8 cellular contexts compared by ENCODE assay signal in the genomic region with DNA sequence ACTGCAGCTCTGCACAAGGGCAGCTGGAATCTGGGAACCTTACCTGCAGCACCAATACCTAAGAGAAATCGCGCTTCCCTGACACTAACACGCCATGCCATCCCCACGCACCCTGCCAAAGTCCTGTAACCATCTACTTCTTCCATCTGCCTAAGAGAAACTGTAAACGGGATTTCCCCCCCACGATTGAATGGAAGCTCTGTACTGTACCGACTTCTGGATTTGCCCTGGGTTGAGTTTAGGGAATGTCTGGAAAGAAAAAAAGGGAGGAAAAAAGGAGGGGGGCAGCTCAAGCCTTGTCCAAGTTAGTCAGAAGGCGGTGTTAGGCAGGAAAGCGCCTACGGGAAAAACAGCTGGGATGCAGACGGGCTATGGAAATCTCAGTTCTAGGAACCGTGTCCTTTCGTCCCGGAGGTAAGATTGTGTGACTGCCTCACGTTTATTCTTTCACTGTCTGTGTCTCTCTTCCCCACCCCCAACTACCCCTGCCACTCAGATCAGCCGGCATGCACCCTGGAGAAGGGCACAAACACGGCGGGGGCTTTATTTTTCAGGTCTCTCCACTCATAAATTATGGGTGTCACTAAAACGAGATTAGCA.
A peak's percentile ranks its signal among the peaks of the same experiment; 100 is the strongest.
DNase-seq lines count a peak whose midpoint lies in the region; ATAC-seq and TF ChIP-seq lines count a peak whose summit lies in the region.

No MANE protein-coding gene starts in this region.

- ATAC-seq in HG02870 (IDR thresholded peaks at IDR 0.05; ENCODE audit: unreplicated experiment): no peak
- ATAC-seq in HG02885 (IDR thresholded peaks at IDR 0.05; ENCODE audit: poor library complexity, unreplicated experiment): no peak
- no peak for ATAC-seq in HG02763 (IDR thresholded peaks at IDR 0.05; ENCODE audit: unreplicated experiment)
- no peak for ATAC-seq in GM21423 (IDR thresholded peaks at IDR 0.05; ENCODE audit: unreplicated experiment)

- DNase-seq in COLO829 (ENCODE audit: low spot score) (peak; percentile 45), NCI-H2227 treated with DMSO at 0.1 percent for 48 hours (lab: John Stamatoyannopoulos, UW) (peak; percentile 28), endothelial cell (ENCODE audit: low spot score) (peak; percentile 20), nephron progenitor cell (peak; percentile 12)

- H3K36me3 Mint-ChIP-seq in endothelial cell (ENCODE audit: low read depth, unreplicated experiment): no peaks in the 10 kb centered on the region
- H3K36me3 Mint-ChIP-seq in nephron progenitor cell (ENCODE audit: low read depth): no peaks in the 10 kb centered on the region

- H3K27me3 Mint-ChIP-seq in endothelial cell (ENCODE audit: unreplicated experiment) (peaks cover 15% of the 10 kb centered on the region), nephron progenitor cell (ENCODE audit: low read depth, poor library complexity) (peaks cover 4% of the 10 kb centered on the region)

- H3K9me3 Mint-ChIP-seq in endothelial cell (ENCODE audit: unreplicated experiment): no peaks in the 10 kb centered on the region
- no peaks in the 10 kb centered on the region for H3K9me3 Mint-ChIP-seq in nephron progenitor cell

- TF ChIP-seq CTCF in endothelial cell (IDR thresholded peaks at IDR 0.05; ENCODE audit: unreplicated experiment): no peak
- TF ChIP-seq CTCF in nephron progenitor cell (IDR thresholded peaks at IDR 0.05): no peak

- peaks cover 35% of the 10 kb centered on the region for H3K4me1 Mint-ChIP-seq in endothelial cell (ENCODE audit: unreplicated experiment)
- peaks cover 34% of the 10 kb centered on the region for H3K4me1 Mint-ChIP-seq in nephron progenitor cell

- no peak overlapping the region for H3K27ac Mint-ChIP-seq in endothelial cell (ENCODE audit: unreplicated experiment)
- H3K27ac Mint-ChIP-seq in nephron progenitor cell: peak overlapping the region; percentile 18

- peak overlapping the region; percentile 89 for H3K4me3 Mint-ChIP-seq in endothelial cell (ENCODE audit: unreplicated experiment)
- H3K4me3 Mint-ChIP-seq in nephron progenitor cell: peak overlapping the region; percentile 87
